ENCODE assay signal across 15 cellular contexts in the genomic region with DNA sequence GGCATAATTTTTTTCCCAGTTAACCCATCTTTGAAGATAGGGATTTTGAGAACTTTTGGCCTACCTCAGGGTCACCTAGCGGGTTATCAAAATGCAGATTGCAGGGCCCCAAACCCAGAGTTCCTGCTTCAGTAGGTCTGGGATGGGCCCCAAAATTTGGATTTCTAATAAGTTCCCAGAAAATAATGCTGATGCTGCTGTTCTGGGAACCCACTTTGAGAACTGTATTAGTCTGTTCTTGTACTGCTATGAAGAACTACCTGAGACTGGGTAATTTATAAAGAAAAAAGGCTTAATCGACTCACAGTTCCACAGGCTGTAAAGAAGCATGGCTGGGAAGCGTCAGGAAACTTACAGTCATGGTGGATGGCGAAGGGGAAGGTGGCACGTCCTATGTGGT.
DNase-seq lines count a peak whose midpoint lies in the region; ATAC-seq and TF ChIP-seq lines count a peak whose summit lies in the region.
"Had no signal": no experiment of that assay in that cellular context is flagged by ENCODE, and none has a peak within 500 bp of the region (broad histone marks: within the 10 kb centered on the region; RNA-seq: fewer than 3 reads in every experiment).

No MANE protein-coding gene starts in this region.

- no peaks in the 10 kb centered on the region for H3K9me3 ChIP-seq in right atrium auricular region
- peaks cover 0 to 10% (median 0%) of the 10 kb centered on the region in 11 experiments; a peak in 4 of 22 replicates for H3K9me3 ChIP-seq in BLaER1 treated with 17β-estradiol and CSF1 and Interleukin-3, amounts not matched to agents 10 nM and 100 nM (replicated peaks in 1 of 11)
- H3K9me3 ChIP-seq: HAP-1 had no signal

- H3K4me3 ChIP-seq in right atrium auricular region, result no peak overlapping the region
- no peak overlapping the region for H3K4me3 ChIP-seq in BLaER1 treated with 17β-estradiol and CSF1 and Interleukin-3, amounts not matched to agents 10 nM and 100 nM
- H3K4me3 ChIP-seq: GM23248, HAP-1 had no signal

- DNase-seq in right atrium auricular region (ENCODE audit: low spot score), result no peak
- no peak for DNase-seq in cardiac septum (ENCODE audit: low spot score)
- DNase-seq in natural killer cell, result no peak
- DNase-seq in GM03348 (ENCODE audit: low spot score), result no peak
- no peak for DNase-seq in NCI-H748 treated with DMSO at 0.1 percent for 48 hours (lab: John Stamatoyannopoulos, UW)
- DNase-seq: AML-193; Calu3; CD8-positive, alpha-beta T cell; DMS79 treated with DMSO at 0.1 percent for 48 hours; GM23248; KBM-7 had no signal

- H3K27ac ChIP-seq in right atrium auricular region, result peak overlapping the region; percentile 85
- H3K27ac ChIP-seq in BLaER1 treated with 17β-estradiol and CSF1 and Interleukin-3, amounts not matched to agents 10 nM and 100 nM, result no peak overlapping the region
- H3K27ac ChIP-seq: GM23248, HL-60 had no signal

- H3K27ac Mint-ChIP-seq in natural killer cell, result no peak overlapping the region
- H3K27ac Mint-ChIP-seq: CD8-positive, alpha-beta T cell; IgD-negative memory B cell had no signal

- H3K36me3 Mint-ChIP-seq in natural killer cell, result no peaks in the 10 kb centered on the region
- H3K36me3 Mint-ChIP-seq: IgD-negative memory B cell had no signal

- H3K4me1 Mint-ChIP-seq in natural killer cell, result peaks cover 34 to 47% of the 10 kb centered on the region in 2 donors

- H3K9ac ChIP-seq in BLaER1 treated with 17β-estradiol and CSF1 and Interleukin-3, amounts not matched to agents 10 nM and 100 nM, result no peak overlapping the region
- H3K9ac ChIP-seq: GM23248 had no signal

- H3K4me3 Mint-ChIP-seq in natural killer cell, result peak overlapping the region; percentile 21
- H3K4me3 Mint-ChIP-seq: CD8-positive, alpha-beta T cell; IgD-negative memory B cell had no signal

- peaks cover 0 to 44% of the 10 kb centered on the region in 2 donors for H3K4me1 ChIP-seq in right atrium auricular region
- H3K4me1 ChIP-seq in BLaER1 treated with 17β-estradiol and CSF1 and Interleukin-3, amounts not matched to agents 10 nM and 100 nM, result peaks cover 22 to 50% (median 34%) of the 10 kb centered on the region in 10 experiments
- H3K4me1 ChIP-seq: HAP-1 had no signal

- no peaks in the 10 kb centered on the region for H3K27me3 Mint-ChIP-seq in natural killer cell (ENCODE audit: low read depth in 2 of 2)
- H3K27me3 Mint-ChIP-seq: IgD-negative memory B cell had no signal

- no peaks in the 10 kb centered on the region for H4K20me1 ChIP-seq in BLaER1 treated with 17β-estradiol and CSF1 and Interleukin-3, amounts not matched to agents 10 nM and 100 nM

- H3K4me2 ChIP-seq in BLaER1 treated with 17β-estradiol and CSF1 and Interleukin-3, amounts not matched to agents 10 nM and 100 nM, result peak overlapping the region in 9 of 11 experiments; percentile 7 to 75 (median 60); a peak in 13 of 22 replicates

- ATAC-seq in natural killer cell, result no peak
- ATAC-seq: CD8-positive, alpha-beta T cell had no signal

- H3K27me3 ChIP-seq in right atrium auricular region, result no peaks in the 10 kb centered on the region
- H3K27me3 ChIP-seq in BLaER1 treated with 17β-estradiol and CSF1 and Interleukin-3, amounts not matched to agents 10 nM and 100 nM, result peaks cover 0 to 7% (median 0%) of the 10 kb centered on the region in 11 experiments; a peak in 2 of 22 replicates

- no peaks in the 10 kb centered on the region for H3K9me3 Mint-ChIP-seq in natural killer cell
- H3K9me3 Mint-ChIP-seq: CD8-positive, alpha-beta T cell had no signal

- H3K36me3 ChIP-seq in right atrium auricular region, result no peaks in the 10 kb centered on the region
- H3K36me3 ChIP-seq in BLaER1 treated with 17β-estradiol and CSF1 and Interleukin-3, amounts not matched to agents 10 nM and 100 nM, result no peaks in the 10 kb centered on the region
- H3K36me3 ChIP-seq: HAP-1 had no signal

- TF ChIP-seq CTCF in right atrium auricular region (IDR thresholded peaks at IDR 0.05) (no peak), natural killer cell (IDR thresholded peaks at IDR 0.05) (no peak)

- intact Hi-C loops in cardiac septum (cut with DNase I) (loop anchor here (5.0 kb wide), 1 partner anchor 33 kb away; no protein-coding TSS in a partner anchor), natural killer cell (cut with micrococcal nuclease) (no loop called here)

Comparison
In these comparisons a context has a peak if more than half of its experiments do, and no peak if none do; other contexts are left out.
1. H3K27ac ChIP-seq: peak in right atrium auricular region (2 of 2); none in BLaER1 treated with 17β-estradiol and CSF1 and Interleukin-3, amounts not matched to agents 10 nM and 100 nM (0 of 11).